Comparison of ENCODE assay signal across 27 cellular contexts in the genomic region with DNA sequence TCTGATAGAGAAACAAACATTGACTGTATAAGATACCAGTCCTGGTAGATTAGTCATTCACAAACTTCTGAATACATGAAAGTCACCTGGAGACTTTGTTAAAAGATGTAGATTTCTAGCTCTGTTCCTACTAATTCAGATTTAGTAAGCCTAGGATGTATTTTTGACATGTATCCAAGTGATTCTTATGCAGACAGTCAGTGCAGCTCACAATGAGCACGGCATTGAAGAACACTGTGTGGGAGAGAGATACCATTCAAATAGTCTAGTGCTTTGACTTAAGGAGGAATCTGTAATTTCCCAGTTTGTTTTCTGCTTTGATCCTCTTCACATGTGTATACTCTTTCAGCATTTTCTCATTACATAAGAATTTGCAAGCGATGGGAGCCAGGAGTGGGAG.
"Had no signal": no experiment of that assay in that cellular context is flagged by ENCODE, and none has a peak within 500 bp of the region (broad histone marks: within the 10 kb centered on the region; RNA-seq: fewer than 3 reads in every experiment).

No MANE protein-coding gene starts in this region.

- H3K27ac Mint-ChIP-seq: naive thymus-derived CD4-positive, alpha-beta T cell; natural killer cell treated with Interleukin-12 subunit alpha and Interleukin-12 subunit beta and Interleukin-15 and Interleukin-18, amount 100 ng/mL, for 72 hours; stimulated activated memory B cell treated with anti-CD40 and anti-IgM and Interleukin-4, amounts not matched to agents 10 μg/mL and 1 μg/mL and 100 μg/mL, for 72 hours; stimulated activated naive CD8-positive, alpha-beta T cell treated with anti-CD3 and anti-CD28 coated beads, Interleukin-15, amount 100 ng/mL, for 72 hours had no signal

- H3K4me3 ChIP-seq: left lung, lower lobe of right lung, mucosa of descending colon, pancreas, prostate gland, right lobe of liver, smooth muscle cell, testis, thyroid gland, transverse colon, uterus had no signal

- DNase-seq: hippocampal formation; kidney glomerular epithelial cell; left colon; left lung; lower lobe of right lung; mammary epithelial cell; mesenchymal stem cell; mucosa of descending colon; naive thymus-derived CD4-positive, alpha-beta T cell; pancreas; posterior cingulate gyrus; right lobe of liver; stimulated activated CD4-positive, alpha-beta T cell treated with anti-CD3 and anti-CD28 coated beads, Interleukin-1b, Interleukin-23, amount 100 ng/mL, for 48 hours; stimulated activated CD4-positive, alpha-beta T cell treated with anti-CD3 and anti-CD28 coated beads, Interleukin-2, amount 100 ng/mL, for 48 hours; stimulated activated CD4-positive, alpha-beta T cell treated with anti-CD3 and anti-CD28 coated beads, Interleukin-4, amount 100 ng/mL, for 4 hours; stimulated activated CD8-positive, alpha-beta memory T cell treated with anti-CD3 and anti-CD28 coated beads, Interleukin-4, amount 100 ng/mL, for 48 hours; stimulated activated naive CD4-positive, alpha-beta T cell treated with Interleukin-2 at 50 U/mL for 16 hours; stimulated activated naive CD8-positive, alpha-beta T cell treated with anti-CD3 and anti-CD28 coated beads, Interleukin-15, amount 100 ng/mL, for 72 hours; substantia nigra; testis; thyroid gland; transverse colon; uterus had no signal

- H3K4me3 Mint-ChIP-seq: naive thymus-derived CD4-positive, alpha-beta T cell; natural killer cell treated with Interleukin-12 subunit alpha and Interleukin-12 subunit beta and Interleukin-15 and Interleukin-18, amount 100 ng/mL, for 72 hours; stimulated activated memory B cell treated with anti-CD40 and anti-IgM and Interleukin-4, amounts not matched to agents 10 μg/mL and 1 μg/mL and 100 μg/mL, for 72 hours; stimulated activated naive CD8-positive, alpha-beta T cell treated with anti-CD3 and anti-CD28 coated beads, Interleukin-15, amount 100 ng/mL, for 72 hours had no signal

- H3K4me1 ChIP-seq: left lung, lower lobe of right lung, pancreas, prostate gland, testis, transverse colon, uterus had no signal

- H3K9me3 Mint-ChIP-seq: natural killer cell treated with Interleukin-12 subunit alpha and Interleukin-12 subunit beta and Interleukin-15 and Interleukin-18, amount 100 ng/mL, for 72 hours; stimulated activated memory B cell treated with anti-CD40 and anti-IgM and Interleukin-4, amounts not matched to agents 10 μg/mL and 1 μg/mL and 100 μg/mL, for 72 hours had no signal

- H3K36me3 Mint-ChIP-seq: naive thymus-derived CD4-positive, alpha-beta T cell; natural killer cell treated with Interleukin-12 subunit alpha and Interleukin-12 subunit beta and Interleukin-15 and Interleukin-18, amount 100 ng/mL, for 72 hours; stimulated activated memory B cell treated with anti-CD40 and anti-IgM and Interleukin-4, amounts not matched to agents 10 μg/mL and 1 μg/mL and 100 μg/mL, for 72 hours had no signal

- H3K4me1 Mint-ChIP-seq: naive thymus-derived CD4-positive, alpha-beta T cell; stimulated activated memory B cell treated with anti-CD40 and anti-IgM and Interleukin-4, amounts not matched to agents 10 μg/mL and 1 μg/mL and 100 μg/mL, for 72 hours; stimulated activated naive CD8-positive, alpha-beta T cell treated with anti-CD3 and anti-CD28 coated beads, Interleukin-15, amount 100 ng/mL, for 72 hours had no signal

- H3K36me3 ChIP-seq: left lung, lower lobe of right lung, pancreas, prostate gland, right lobe of liver, thyroid gland, transverse colon, uterus had no signal

- ATAC-seq: left colon; left lung; lower lobe of right lung; mucosa of descending colon; naive thymus-derived CD4-positive, alpha-beta T cell; natural killer cell treated with Interleukin-12 subunit alpha and Interleukin-12 subunit beta and Interleukin-15 and Interleukin-18, amount 100 ng/mL, for 72 hours; pancreas; right lobe of liver; stimulated activated memory B cell treated with anti-CD40 and anti-IgM and Interleukin-4, amounts not matched to agents 10 μg/mL and 1 μg/mL and 100 μg/mL, for 72 hours; stimulated activated naive CD8-positive, alpha-beta T cell treated with anti-CD3 and anti-CD28 coated beads, Interleukin-15, amount 100 ng/mL, for 72 hours had no signal

- H3K27me3 ChIP-seq: left lung, pancreas, right lobe of liver, testis, thyroid gland, transverse colon, uterus had no signal

- H3K27ac ChIP-seq: left lung, lower lobe of right lung, pancreas, prostate gland, right lobe of liver, testis, thyroid gland, transverse colon, uterus had no signal

- H3K9me3 ChIP-seq: left lung, lower lobe of right lung, mucosa of descending colon, pancreas, prostate gland, right lobe of liver, testis, thyroid gland, transverse colon, uterus had no signal

- H3K4me2 ChIP-seq: smooth muscle cell had no signal
